Comparison of ENCODE assay signal across 8 cellular contexts in the genomic region with DNA sequence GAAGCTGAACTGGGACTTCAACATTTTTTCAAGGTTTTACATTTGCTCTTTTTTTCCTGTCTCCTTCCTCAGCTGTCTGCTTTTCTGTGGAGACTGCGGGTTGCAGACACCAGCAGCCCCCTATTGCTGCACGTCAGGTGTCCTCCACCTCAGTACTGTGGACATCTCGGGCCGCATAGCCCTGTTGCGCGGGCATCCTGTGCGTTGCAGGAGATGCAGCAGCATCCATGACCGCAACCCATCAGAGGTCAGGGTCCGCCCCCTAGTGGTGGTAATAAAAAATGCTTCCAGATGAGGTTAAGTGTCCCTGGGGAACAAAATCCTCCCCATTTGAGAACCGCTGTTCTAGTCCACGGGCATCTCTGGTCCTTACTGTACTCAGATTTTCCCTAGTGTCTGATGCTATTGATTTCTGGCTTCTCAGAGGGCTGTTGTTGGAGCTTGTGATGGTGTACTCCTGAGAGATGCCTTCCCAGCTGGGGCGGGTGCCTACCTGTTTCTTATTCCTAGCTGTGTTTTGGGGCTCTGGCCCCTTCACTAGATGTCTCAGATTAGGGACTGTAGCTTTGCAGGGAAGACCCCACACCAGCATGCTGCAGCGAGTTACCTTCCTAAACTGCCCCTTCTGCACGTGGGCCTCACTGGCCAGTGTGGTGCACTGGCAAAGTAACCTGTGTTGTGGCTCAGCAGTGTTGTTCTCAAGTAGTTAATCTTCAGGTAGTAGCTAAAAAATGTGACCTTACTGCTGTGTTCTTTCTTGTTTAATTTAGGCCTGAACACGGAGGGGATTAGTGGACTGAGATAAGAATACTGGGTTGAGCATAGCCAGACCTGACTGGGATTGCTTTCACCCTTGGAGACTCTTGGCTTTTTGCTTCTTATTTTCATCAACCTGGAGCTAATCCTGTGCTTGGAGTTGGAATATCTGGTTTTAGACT. TPM values are rescaled to one million over a fixed set of nuclear protein-coding genes. Genes with fewer than 3 reads are reported as not detected.
A peak's percentile ranks its signal among the peaks of the same experiment; 100 is the strongest.
DNase-seq lines count a peak whose midpoint lies in the region; ATAC-seq and TF ChIP-seq lines count a peak whose summit lies in the region.

No MANE protein-coding gene starts in this region.

- no peaks in the 10 kb centered on the region for H3K27me3 ChIP-seq in right atrium auricular region
- H3K27me3 ChIP-seq in sigmoid colon, result no peaks in the 10 kb centered on the region

- DNase-seq in GF-D8 (lab: John Stamatoyannopoulos, UW) (peak; percentile 48), NCI-H146 (lab: John Stamatoyannopoulos, UW) (peak; percentile 70), T-helper 2 cell (peak; percentile 32 to 83 (median 55)), amniotic stem cell (lab: John Stamatoyannopoulos, UW) (peak; percentile 62), right atrium auricular region (ENCODE audit: low spot score) (peak; percentile 69), sigmoid colon (peak; percentile 85), KG1 (lab: John Stamatoyannopoulos, UW) (no peak)

- H3K4me3 ChIP-seq in right atrium auricular region (no peak overlapping the region), sigmoid colon (no peak overlapping the region)

- no peak for TF ChIP-seq EP300 in sigmoid colon (IDR thresholded peaks at IDR 0.05)

- H3K4me1 ChIP-seq in right atrium auricular region (peaks cover 0 to 6% of the 10 kb centered on the region in 2 donors), sigmoid colon (no peaks in the 10 kb centered on the region)

- no peak for TF ChIP-seq POLR2A in sigmoid colon (IDR thresholded peaks at IDR 0.05)

- 24 to 27% methylated on average over 15 of the region's 15 CpGs for WGBS in sigmoid colon, 2 donors

- H3K27ac ChIP-seq in right atrium auricular region (no peak overlapping the region), sigmoid colon (no peak overlapping the region)

- intact Hi-C loops in sigmoid colon (cut with DNase I), result loop anchor here (1.0 to 5.0 kb wide), 4 partner anchors 29 to 153 kb away; a partner anchor contains a TSS

- H3K9me3 ChIP-seq in right atrium auricular region, result no peaks in the 10 kb centered on the region
- H3K9me3 ChIP-seq in sigmoid colon, result no peaks in the 10 kb centered on the region

- TF ChIP-seq CTCF in right atrium auricular region (IDR thresholded peaks at IDR 0.05) (peak; percentile 74 to 93), sigmoid colon (IDR thresholded peaks at IDR 0.05) (peak; percentile 67 to 93 (median 79))

- ATAC-seq in HG02588 (IDR thresholded peaks at IDR 0.05; ENCODE audit: unreplicated experiment), result peak; percentile 69

- H3K36me3 ChIP-seq in right atrium auricular region, result peaks cover 15% of the 10 kb centered on the region
- H3K36me3 ChIP-seq in sigmoid colon, result peaks cover 0 to 34% (median 10%) of the 10 kb centered on the region in 4 donors

RNA-seq across cellular contexts. Expression of a gene that starts 28.2 kb away (rescaled TPM):
- total RNA-seq in right atrium auricular region, result 10 to 100 TPM; 23.8 to 36.3 TPM
- total RNA-seq in sigmoid colon, result 10 to 100 TPM; 33.9 to 56.5 (median 38.0) TPM
- polyA plus RNA-seq in sigmoid colon, result 10 to 100 TPM in 2 of 3 donors, 1 to 10 TPM in 1; 7.2 to 57.9 (median 22.4) TPM

RNA-seq across cellular contexts. Expression of a gene that starts 43.5 kb away (rescaled TPM):
- total RNA-seq in right atrium auricular region, result 10 to 100 TPM; 32.1 to 34.5 TPM
- 10 to 100 TPM; 15.0 to 22.4 (median 17.8) TPM for total RNA-seq in sigmoid colon
- 10 to 100 TPM; 11.4 to 91.6 (median 36.1) TPM for polyA plus RNA-seq in sigmoid colon
